ENCODE assay signal across 9 cellular contexts in genomic region chr5:138541511-138541910, GRCh38. TPM values are rescaled to one million over a fixed set of nuclear protein-coding genes. Genes with fewer than 3 reads are reported as not detected.
DNase-seq lines count a peak whose midpoint lies in the region; ATAC-seq and TF ChIP-seq lines count a peak whose summit lies in the region.
"Had no signal": no experiment of that assay in that cellular context is flagged by ENCODE, and none has a peak within 500 bp of the region (broad histone marks: within the 10 kb centered on the region; RNA-seq: fewer than 3 reads in every experiment).

No MANE protein-coding gene starts in this region.

- H3K4me3 ChIP-seq in BJ (ENCODE audit: low read depth, low read length) (peak overlapping the region; percentile 87), LNCaP clone FGC (ENCODE audit: low read depth, low read length) (peak overlapping the region; percentile 88)

- no peak for DNase-seq in BJ (ENCODE audit: low read depth)
- no peak for DNase-seq in LNCaP clone FGC (ENCODE audit: low read depth)
- DNase-seq in dedifferentiated amniotic fluid mesenchymal stem cell (ENCODE audit: extremely low spot score) = peak; percentile 51
- DNase-seq in naive thymus-derived CD8-positive, alpha-beta T cell = no peak
- no peak for DNase-seq in NCI-H1694 (lab: John Stamatoyannopoulos, UW)
- DNase-seq in NCI-H2081 treated with DMSO at 0.1 percent for 48 hours (lab: John Stamatoyannopoulos, UW) = no peak
- DNase-seq in HPDE6-E6E7 (ENCODE audit: extremely low spot score) = no peak
- DNase-seq in effector CD8-positive, alpha-beta T cell (lab: John Stamatoyannopoulos, UW) = no peak
- DNase-seq: NCI-H1436 treated with DMSO at 0.1 percent for 48 hours had no signal

- H3K27me3 Mint-ChIP-seq in naive thymus-derived CD8-positive, alpha-beta T cell = no peaks in the 10 kb centered on the region

- H3K27ac Mint-ChIP-seq in naive thymus-derived CD8-positive, alpha-beta T cell = peak overlapping the region; percentile 13 to 100 (median 100)

- peaks cover 0 to 16% (median 1%) of the 10 kb centered on the region in 3 donors for H3K36me3 Mint-ChIP-seq in naive thymus-derived CD8-positive, alpha-beta T cell

- H3K4me3 Mint-ChIP-seq in naive thymus-derived CD8-positive, alpha-beta T cell = peak overlapping the region; percentile 94 to 100 (median 100)

- H3K36me3 ChIP-seq in BJ (ENCODE audit: control insufficient read depth, insufficient read depth, low read length) = no peaks in the 10 kb centered on the region

- no peak for ATAC-seq in naive thymus-derived CD8-positive, alpha-beta T cell

- TF ChIP-seq CTCF in BJ (IDR thresholded peaks at IDR 0.05; ENCODE audit: insufficient read depth, low read depth, low read length) (no peak), LNCaP clone FGC (IDR thresholded peaks at IDR 0.05; ENCODE audit: control insufficient read depth, extremely low read depth, insufficient read depth) (no peak)

- CTCF ChIA-PET in BJ (lab: Yijun Ruan, JAX) = no interaction called here

- H3K27me3 ChIP-seq in BJ (ENCODE audit: control insufficient read depth, insufficient read depth, low read length) = no peaks in the 10 kb centered on the region

- no peaks in the 10 kb centered on the region for H3K9me3 Mint-ChIP-seq in naive thymus-derived CD8-positive, alpha-beta T cell

- H3K4me1 Mint-ChIP-seq in naive thymus-derived CD8-positive, alpha-beta T cell = peaks cover 35 to 77% (median 69%) of the 10 kb centered on the region in 4 donors

- POLR2A ChIA-PET in BJ (lab: Charles Lee) = no interaction called here
- POLR2A ChIA-PET in naive thymus-derived CD8-positive, alpha-beta T cell (lab: Charles Lee) = interaction anchor here (1.4 to 3.1 kb wide), 3 partner anchors 10 to 76 kb away, joined by 5 to 65 read pairs (median 15); partner anchors contain the start of genes EGR1 and HSPA9

RNA-seq across cellular contexts. Expression of gene ETF1, which starts 1.5 kb away (rescaled TPM):
- 52.4 and 86.4 TPM in 2 replicates for polyA plus RNA-seq in BJ (2011; rRNA removed)
- 41.4 and 43.1 TPM in 2 replicates for polyA minus RNA-seq in BJ (2011; rRNA and poly(A)+ RNA removed)
- total RNA-seq in naive thymus-derived CD8-positive, alpha-beta T cell = 10 to 100 TPM; 43.4 to 49.0 TPM
- polyA plus RNA-seq in naive thymus-derived CD8-positive, alpha-beta T cell = 10 to 100 TPM; 21.5 to 27.5 (median 24.1) TPM

RNA-seq across cellular contexts. Expression of gene HSPA9, which starts 33.7 kb away (rescaled TPM):
- 216 and 245 TPM in 2 replicates for polyA plus RNA-seq in BJ (2011; rRNA removed)
- 166 and 265 TPM in 2 replicates for polyA minus RNA-seq in BJ (2011; rRNA and poly(A)+ RNA removed)
- 100 to 1,000 TPM; 184 to 195 TPM for total RNA-seq in naive thymus-derived CD8-positive, alpha-beta T cell
- 100 to 1,000 TPM; 130 to 164 (median 140) TPM for polyA plus RNA-seq in naive thymus-derived CD8-positive, alpha-beta T cell
